1 cellular context compared by ENCODE assay signal in genomic region chr4:85779165-85779564, GRCh38.
TF ChIP-seq lines count a peak whose summit lies in the region.

No MANE protein-coding gene starts in this region.

TF ChIP-seq in GM12878, 131 proteins besides CTCF, POLR2A, EP300 and RAD21 (continued from another document):
- TF ChIP-seq, protein P1, sequence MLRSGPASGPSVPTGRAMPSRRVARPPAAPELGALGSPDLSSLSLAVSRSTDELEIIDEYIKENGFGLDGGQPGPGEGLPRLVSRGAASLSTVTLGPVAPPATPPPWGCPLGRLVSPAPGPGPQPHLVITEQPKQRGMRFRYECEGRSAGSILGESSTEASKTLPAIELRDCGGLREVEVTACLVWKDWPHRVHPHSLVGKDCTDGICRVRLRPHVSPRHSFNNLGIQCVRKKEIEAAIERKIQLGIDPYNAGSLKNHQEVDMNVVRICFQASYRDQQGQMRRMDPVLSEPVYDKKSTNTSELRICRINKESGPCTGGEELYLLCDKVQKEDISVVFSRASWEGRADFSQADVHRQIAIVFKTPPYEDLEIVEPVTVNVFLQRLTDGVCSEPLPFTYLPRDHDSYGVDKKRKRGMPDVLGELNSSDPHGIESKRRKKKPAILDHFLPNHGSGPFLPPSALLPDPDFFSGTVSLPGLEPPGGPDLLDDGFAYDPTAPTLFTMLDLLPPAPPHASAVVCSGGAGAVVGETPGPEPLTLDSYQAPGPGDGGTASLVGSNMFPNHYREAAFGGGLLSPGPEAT (IDR thresholded peaks at IDR 0.05; ENCODE audit: low read depth) = no peak
